In the genomic region with DNA sequence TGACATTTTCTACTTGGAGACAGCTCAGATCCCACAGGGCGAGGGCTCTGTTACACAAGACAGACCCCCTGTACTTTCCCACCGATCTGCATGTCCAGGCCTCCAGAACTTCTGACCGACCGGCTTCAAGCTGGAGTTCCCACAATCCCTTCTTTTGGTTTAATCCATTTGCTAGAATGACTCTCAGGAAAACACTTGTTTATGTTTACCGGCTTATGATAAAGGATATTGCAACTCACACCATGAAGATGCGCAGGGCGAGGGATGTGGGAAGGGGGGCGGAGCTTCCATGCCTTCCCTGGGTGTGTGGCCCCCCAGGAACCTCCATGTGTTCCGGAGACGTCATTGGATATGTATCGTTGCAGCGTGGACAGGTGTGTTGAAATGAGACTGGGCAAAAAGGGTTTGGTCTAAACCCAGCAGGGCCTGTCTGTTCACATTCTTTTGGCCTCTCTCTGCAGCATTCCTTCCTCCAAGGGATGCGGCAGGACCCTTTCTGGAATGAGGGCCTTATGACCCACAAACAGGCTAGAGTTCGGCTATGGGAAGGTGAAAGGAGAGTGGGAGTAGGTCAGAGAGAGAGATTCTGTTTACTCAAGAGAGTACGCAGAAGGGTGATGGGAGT, we compare ENCODE assay signal across 25 cellular contexts. TPM values are rescaled to one million over a fixed set of nuclear protein-coding genes. Genes with fewer than 3 reads are reported as not detected.
"Had no signal": no experiment of that assay in that cellular context is flagged by ENCODE, and none has a peak within 500 bp of the region (broad histone marks: within the 10 kb centered on the region; RNA-seq: fewer than 3 reads in every experiment).

No MANE protein-coding gene starts in this region.

- H3K4me1 Mint-ChIP-seq: naive thymus-derived CD8-positive, alpha-beta T cell had no signal

- H3K4me3 ChIP-seq: coronary artery, esophagus squamous epithelium, gastroesophageal sphincter, mucosa of descending colon, ovary, stomach, thoracic aorta, transverse colon, vagina had no signal

- H3K27ac Mint-ChIP-seq: naive thymus-derived CD8-positive, alpha-beta T cell had no signal

- H3K36me3 Mint-ChIP-seq: naive thymus-derived CD8-positive, alpha-beta T cell had no signal

- DNase-seq: effector CD4-positive, alpha-beta T cell; esophagus squamous epithelium; foreskin fibroblast; glutamatergic neuron; left colon; mammary epithelial cell; mucosa of descending colon; naive thymus-derived CD8-positive, alpha-beta T cell; ovary; right cardiac atrium; small intestine; stimulated activated CD4-positive, alpha-beta T cell treated with anti-CD3 and anti-CD28 coated beads, Interleukin-12 subunit alpha, Interleukin-12 subunit beta, amount 100 ng/mL, for 4 hours; stimulated activated naive CD4-positive, alpha-beta T cell; stomach; substantia nigra; transverse colon had no signal

- H3K4me1 ChIP-seq: gastroesophageal sphincter, stomach, transverse colon, vagina had no signal

- H3K36me3 ChIP-seq: esophagus squamous epithelium, gastroesophageal sphincter, ovary, stomach, thoracic aorta, transverse colon, vagina had no signal

- H3K9me3 Mint-ChIP-seq: neural crest cell had no signal

- H3K9me3 ChIP-seq: esophagus squamous epithelium, gastroesophageal sphincter, mucosa of descending colon, ovary, stomach, thoracic aorta, transverse colon, vagina had no signal

- H3K27me3 ChIP-seq: esophagus squamous epithelium, ovary, stomach, transverse colon, vagina had no signal

- H3K4me3 Mint-ChIP-seq: naive thymus-derived CD8-positive, alpha-beta T cell; neural crest cell had no signal

- ATAC-seq: gastroesophageal sphincter; left colon; mucosa of descending colon; naive thymus-derived CD8-positive, alpha-beta T cell; right cardiac atrium had no signal

- H3K27ac ChIP-seq: coronary artery, epithelial cell of prostate, esophagus squamous epithelium, gastroesophageal sphincter, ovary, stomach, thoracic aorta, transverse colon, vagina had no signal

RNA-seq across cellular contexts. Expression of gene IGSF5, which starts 7.5 kb away (rescaled TPM):
- total RNA-seq: chondrocyte; dermis microvascular lymphatic vessel endothelial cell; mesenteric fat pad; naive thymus-derived CD8-positive, alpha-beta T cell; stomach; thoracic aorta; vagina had no signal
